1 cellular context compared by ENCODE assay signal in genomic region chrX:103215768-103216085, GRCh38.
TF ChIP-seq lines count a peak whose summit lies in the region.

No MANE protein-coding gene starts in this region.

TF ChIP-seq in SK-N-SH, 30 proteins besides CTCF, POLR2A, EP300 and RAD21 (continued from another document):
- TF ChIP-seq, protein P1, sequence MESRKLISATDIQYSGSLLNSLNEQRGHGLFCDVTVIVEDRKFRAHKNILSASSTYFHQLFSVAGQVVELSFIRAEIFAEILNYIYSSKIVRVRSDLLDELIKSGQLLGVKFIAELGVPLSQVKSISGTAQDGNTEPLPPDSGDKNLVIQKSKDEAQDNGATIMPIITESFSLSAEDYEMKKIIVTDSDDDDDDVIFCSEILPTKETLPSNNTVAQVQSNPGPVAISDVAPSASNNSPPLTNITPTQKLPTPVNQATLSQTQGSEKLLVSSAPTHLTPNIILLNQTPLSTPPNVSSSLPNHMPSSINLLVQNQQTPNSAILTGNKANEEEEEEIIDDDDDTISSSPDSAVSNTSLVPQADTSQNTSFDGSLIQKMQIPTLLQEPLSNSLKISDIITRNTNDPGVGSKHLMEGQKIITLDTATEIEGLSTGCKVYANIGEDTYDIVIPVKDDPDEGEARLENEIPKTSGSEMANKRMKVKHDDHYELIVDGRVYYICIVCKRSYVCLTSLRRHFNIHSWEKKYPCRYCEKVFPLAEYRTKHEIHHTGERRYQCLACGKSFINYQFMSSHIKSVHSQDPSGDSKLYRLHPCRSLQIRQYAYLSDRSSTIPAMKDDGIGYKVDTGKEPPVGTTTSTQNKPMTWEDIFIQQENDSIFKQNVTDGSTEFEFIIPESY (IDR thresholded peaks at IDR 0.05; ENCODE audit: borderline replicate concordance, low read depth) = no peak
- TF ChIP-seq RXRA (IDR thresholded peaks at IDR 0.05; ENCODE audit: borderline replicate concordance, low read depth) = no peak
- no peak for TF ChIP-seq CHD2 (IDR thresholded peaks at IDR 0.05; ENCODE audit: low read length, partially characterized antibody)
- TF ChIP-seq POLR2AphosphoS5 (IDR thresholded peaks at IDR 0.05; ENCODE audit: low read depth, low read length) = no peak
- TF ChIP-seq RCOR1 (IDR thresholded peaks at IDR 0.05; ENCODE audit: low read length) = no peak
- TF ChIP-seq MXI1 (IDR thresholded peaks at IDR 0.05; ENCODE audit: low read depth, low read length) = no peak
- no peak for TF ChIP-seq SIN3A (IDR thresholded peaks at IDR 0.05; ENCODE audit: borderline replicate concordance, low read depth, low read length)
- TF ChIP-seq MEF2A (IDR thresholded peaks at IDR 0.05; ENCODE audit: borderline replicate concordance, low read depth) = no peak
- no peak for TF ChIP-seq FOXM1 (IDR thresholded peaks at IDR 0.05; ENCODE audit: low read depth)
- TF ChIP-seq USF1 (IDR thresholded peaks at IDR 0.05; ENCODE audit: borderline replicate concordance, low read depth) = no peak
- no peak for TF ChIP-seq FOXJ3 (CRISPR knock-in tag; IDR thresholded peaks at IDR 0.05)
- no peak for TF ChIP-seq RFX5 (IDR thresholded peaks at IDR 0.05; ENCODE audit: low read length)
- TF ChIP-seq PBX3 (IDR thresholded peaks at IDR 0.05) = no peak
- TF ChIP-seq NRF1 (IDR thresholded peaks at IDR 0.05; ENCODE audit: low read depth, low read length) = no peak
- TF ChIP-seq TCF12 (IDR thresholded peaks at IDR 0.05) = no peak
- TF ChIP-seq NFIC (IDR thresholded peaks at IDR 0.05; ENCODE audit: borderline replicate concordance) = no peak
